Comparison of ENCODE assay signal across 9 cellular contexts in the genomic region with DNA sequence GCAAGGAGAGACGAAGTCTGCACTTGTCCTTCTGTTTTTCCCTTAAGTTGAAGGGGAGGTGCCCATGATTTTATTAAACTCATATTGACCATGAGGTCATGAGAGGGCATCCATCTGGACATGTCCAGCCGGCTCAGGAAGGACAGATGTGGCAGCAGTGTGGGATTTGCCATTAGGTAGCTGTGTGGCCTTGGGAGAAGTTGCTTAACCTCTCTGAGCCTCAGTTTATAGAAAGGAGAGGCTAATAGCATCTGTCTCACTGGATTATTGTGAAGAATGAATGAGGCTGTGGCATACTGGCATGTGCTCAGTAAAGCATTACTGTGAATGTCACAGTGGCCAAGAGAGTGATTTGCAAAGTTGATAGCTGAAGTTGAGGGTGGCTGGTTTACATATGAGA. TPM values are rescaled to one million over a fixed set of nuclear protein-coding genes. Genes with fewer than 3 reads are reported as not detected.
DNase-seq lines count a peak whose midpoint lies in the region; ATAC-seq and TF ChIP-seq lines count a peak whose summit lies in the region.
"Had no signal": no experiment of that assay in that cellular context is flagged by ENCODE, and none has a peak within 500 bp of the region (broad histone marks: within the 10 kb centered on the region; RNA-seq: fewer than 3 reads in every experiment).

No MANE protein-coding gene starts in this region.

- peaks cover 53% of the 10 kb centered on the region for H3K36me3 Mint-ChIP-seq in Caco-2 (ENCODE audit: insufficient read depth, unreplicated experiment)
- H3K36me3 Mint-ChIP-seq in neural crest cell (ENCODE audit: low read depth), result peaks cover 3% of the 10 kb centered on the region

- intact Hi-C loops in Caco-2 (cut with micrococcal nuclease; ENCODE audit: unreplicated experiment) (loop anchor here (2.0 to 5.0 kb wide), 2 partner anchors 59 to 856 kb away; a partner anchor contains a TSS), dorsolateral prefrontal cortex (cut with DNase I) (loop anchor here in 1 of 2 donors (5.0 kb wide), 3 partner anchors 49 to 586 kb away; a partner anchor contains a TSS)

- H3K27me3 Mint-ChIP-seq in Caco-2 (ENCODE audit: insufficient read depth, unreplicated experiment), result no peaks in the 10 kb centered on the region
- H3K27me3 Mint-ChIP-seq in neural crest cell (ENCODE audit: low read depth), result no peaks in the 10 kb centered on the region

- TF ChIP-seq CTCF in Caco-2 (IDR thresholded peaks at IDR 0.05; ENCODE audit: insufficient read depth in 1 of 2, low read depth in 1 of 2, low read length in 1 of 2, severe bottlenecking in 1 of 2, unreplicated experiment in 1 of 2) (no peak), NB4 (IDR thresholded peaks at IDR 0.05; ENCODE audit: low read depth, low read length) (no peak), dorsolateral prefrontal cortex (IDR thresholded peaks at IDR 0.05 in 54 of 56, conservative IDR thresholded peaks at IDR 0.05 in 2 of 56; ENCODE audit: low read depth in 1 of 56, partially characterized antibody in 56 of 56) (no peak), neural crest cell (conservative IDR thresholded peaks at IDR 0.05) (no peak)

- H3K9me3 Mint-ChIP-seq in Caco-2 (ENCODE audit: unreplicated experiment) (peaks cover 9% of the 10 kb centered on the region), neural crest cell (no peaks in the 10 kb centered on the region)

- H3K27ac ChIP-seq in dorsolateral prefrontal cortex, result peak overlapping the region in 6 of 59 donors; percentile 94 to 98 (median 95)

- H3K4me3 ChIP-seq in Caco-2 (ENCODE audit: low read depth, low read length) (peak overlapping the region; percentile 87), NB4 (ENCODE audit: low read depth, low read length) (peak overlapping the region; percentile 89), dorsolateral prefrontal cortex (peak overlapping the region in 56 of 59 donors; percentile 70 to 100 (median 98))

- DNase-seq in Caco-2 (no peak), NB4 (ENCODE audit: low read depth) (no peak), dorsolateral prefrontal cortex (no peak), neural crest cell (ENCODE audit: low read depth, low spot score) (no peak), KBM-7 (no peak), putamen (ENCODE audit: low spot score) (no peak)
- DNase-seq in stimulated activated CD4-positive, alpha-beta T cell treated with anti-CD3 and anti-CD28 coated beads, Interleukin-4, amount 100 ng/mL, for 24 hours, result no peak
- DNase-seq: SIG-M5 had no signal

- peaks cover 8% of the 10 kb centered on the region for H3K36me3 ChIP-seq in Caco-2 (ENCODE audit: control insufficient read depth, insufficient read depth, low read length)

- ATAC-seq in HG02973 (IDR thresholded peaks at IDR 0.05; ENCODE audit: unreplicated experiment), result no peak

- peaks cover 10% of the 10 kb centered on the region for H3K4me1 ChIP-seq in Caco-2

- BruUV-seq in Caco-2 (replicated peaks; lab: Mats Ljungman, UMichigan), result no TSS peak

- H3K4me3 Mint-ChIP-seq in Caco-2 (ENCODE audit: unreplicated experiment) (peak overlapping the region; percentile 97), neural crest cell (peak overlapping the region; percentile 99)

- POLR2A ChIA-PET in Caco-2 (lab: Charles Lee), result no interaction called here

- in situ Hi-C loops in KBM-7 (cut with MboI; ENCODE audit: low pct_unique_long_range_greater_than_20kb, low sequenced_read_pairs), result no loop called here

- TF ChIP-seq POLR2A in NB4 (IDR thresholded peaks at IDR 0.05; ENCODE audit: extremely low read depth, insufficient read length), result no peak

- H3K27ac Mint-ChIP-seq in Caco-2 (ENCODE audit: unreplicated experiment), result no peak overlapping the region
- no peak overlapping the region for H3K27ac Mint-ChIP-seq in neural crest cell (ENCODE audit: unreplicated experiment)

- CTCF ChIA-PET in Caco-2 (lab: Charles Lee), result interaction anchor here (1.9 kb wide), 1 partner anchor 586 kb away, joined by 21 read pairs; no protein-coding TSS in a partner anchor

- H3K4me1 Mint-ChIP-seq in Caco-2 (ENCODE audit: low read depth, unreplicated experiment) (peaks cover 11% of the 10 kb centered on the region), neural crest cell (peaks cover 17% of the 10 kb centered on the region)

- no peaks in the 10 kb centered on the region for H3K27me3 ChIP-seq in Caco-2 (replicated peaks; ENCODE audit: control insufficient read depth, insufficient read depth, low read length)
- no peaks in the 10 kb centered on the region for H3K27me3 ChIP-seq in dorsolateral prefrontal cortex

- H3K9me3 ChIP-seq in Caco-2, result no peaks in the 10 kb centered on the region

RNA-seq across cellular contexts. Expression of a gene that starts 1.2 kb away (rescaled TPM):
- 20.1 and 20.6 TPM in 2 replicates for total RNA-seq in Caco-2 (2022)
- 10 to 100 TPM in 104 of 120 experiments, 1 to 10 TPM in 16; 7.3 to 15.5 (median 11.6) TPM for total RNA-seq in dorsolateral prefrontal cortex
- total RNA-seq in neural crest cell, result 18.7 and 19.5 TPM in 2 replicates

RNA-seq across cellular contexts. Expression of a gene that starts 18.5 kb away (rescaled TPM):
- total RNA-seq in Caco-2 (2022), result 68.4 and 76.7 TPM in 2 replicates
- 10 to 100 TPM in 109 of 120 experiments, 1 to 10 TPM in 11; 6.9 to 38.1 (median 15.4) TPM for total RNA-seq in dorsolateral prefrontal cortex
- 75.9 and 76.4 TPM in 2 replicates for total RNA-seq in neural crest cell
